ENCODE assay signal across 8 cellular contexts in the genomic region with DNA sequence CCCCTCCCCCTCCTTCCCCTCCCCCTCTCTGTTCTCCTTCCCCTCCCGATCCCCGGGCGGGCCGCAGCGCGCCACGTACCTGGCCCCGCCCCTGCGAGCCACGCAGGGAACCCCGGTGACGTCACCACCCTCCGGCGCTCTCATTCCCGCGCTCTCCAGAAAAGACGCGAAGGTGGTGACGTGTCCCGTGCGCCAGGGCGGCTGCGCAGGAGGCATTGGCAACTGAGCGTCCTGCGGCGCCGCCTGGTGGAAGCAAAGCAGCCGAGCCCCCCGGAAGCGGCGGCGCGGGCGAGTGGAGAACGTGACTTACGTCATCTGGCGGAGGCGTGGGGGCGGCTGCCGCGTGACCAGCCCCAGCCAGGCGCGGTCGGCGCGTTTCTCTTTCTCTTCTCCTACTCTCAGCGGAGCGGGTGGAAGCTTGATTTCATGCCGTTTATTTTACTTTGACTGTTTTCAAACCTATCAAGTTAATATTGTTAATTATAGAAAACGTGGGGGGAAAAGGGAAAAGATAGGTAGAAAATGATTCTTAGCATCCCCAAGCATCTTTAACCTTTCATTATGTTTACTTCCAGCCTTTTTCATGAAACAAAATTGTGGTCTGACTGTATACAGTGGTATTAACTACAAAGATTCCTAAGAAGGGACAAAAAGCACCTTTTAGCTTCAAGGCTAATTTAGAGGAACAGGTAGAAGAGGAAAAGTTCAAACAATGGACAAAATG. TPM values are rescaled to one million over a fixed set of nuclear protein-coding genes. Genes with fewer than 3 reads are reported as not detected.
A peak's percentile ranks its signal among the peaks of the same experiment; 100 is the strongest.
DNase-seq lines count a peak whose midpoint lies in the region; ATAC-seq and TF ChIP-seq lines count a peak whose summit lies in the region.

No MANE protein-coding gene starts in this region.

- ATAC-seq in HG02571 (IDR thresholded peaks at IDR 0.05; ENCODE audit: unreplicated experiment): peak; percentile 65

- peak overlapping the region; percentile 100 for H3K27ac ChIP-seq in temporal lobe (ENCODE audit: low read depth, low read length)

- DNase-seq in GM10266 (ENCODE audit: extremely low spot score) (peak; percentile 98), NAMALWA (ENCODE audit: low spot score) (peak; percentile 99), SK-MEL-5 (ENCODE audit: low read depth, low spot score) (peak; percentile 100), germinal center (ENCODE audit: low spot score) (peak; percentile 96), occipital lobe (lab: John Stamatoyannopoulos, UW) (peak; percentile 92)
- DNase-seq in activated naive CD4-positive, alpha-beta T cell treated with anti-CD3 and anti-CD28 coated beads, Interleukin-2, amount 10 ng/mL, durations not matched to agents 7 days and 5 days: peak; percentile 99

- H3K27ac Mint-ChIP-seq in activated naive CD4-positive, alpha-beta T cell treated with anti-CD3 and anti-CD28 coated beads, Interleukin-2, amount 10 ng/mL, durations not matched to agents 7 days and 5 days: peak overlapping the region; percentile 98

- peak overlapping the region; percentile 81 for H3K4me3 Mint-ChIP-seq in activated naive CD4-positive, alpha-beta T cell treated with anti-CD3 and anti-CD28 coated beads, Interleukin-2, amount 10 ng/mL, durations not matched to agents 7 days and 5 days

- in situ Hi-C loops in SK-MEL-5 (cut with HindIII; ENCODE audit: low pct_unique_long_range_greater_than_20kb, low sequenced_read_pairs): no loop called here

- no peaks in the 10 kb centered on the region for H3K9me3 Mint-ChIP-seq in activated naive CD4-positive, alpha-beta T cell treated with anti-CD3 and anti-CD28 coated beads, Interleukin-2, amount 10 ng/mL, durations not matched to agents 7 days and 5 days

- peaks cover 81% of the 10 kb centered on the region for H3K4me1 Mint-ChIP-seq in activated naive CD4-positive, alpha-beta T cell treated with anti-CD3 and anti-CD28 coated beads, Interleukin-2, amount 10 ng/mL, durations not matched to agents 7 days and 5 days

- H3K36me3 Mint-ChIP-seq in activated naive CD4-positive, alpha-beta T cell treated with anti-CD3 and anti-CD28 coated beads, Interleukin-2, amount 10 ng/mL, durations not matched to agents 7 days and 5 days: peaks cover 5% of the 10 kb centered on the region

- H3K27me3 Mint-ChIP-seq in activated naive CD4-positive, alpha-beta T cell treated with anti-CD3 and anti-CD28 coated beads, Interleukin-2, amount 10 ng/mL, durations not matched to agents 7 days and 5 days: no peaks in the 10 kb centered on the region

- TF ChIP-seq CTCF in GM10266 (IDR thresholded peaks at IDR 0.05; ENCODE audit: control insufficient read depth, insufficient read depth, low read depth, missing control alignments): peak; percentile 99

- CTCF ChIA-PET in activated naive CD4-positive, alpha-beta T cell treated with anti-CD3 and anti-CD28 coated beads, Interleukin-2, amount 10 ng/mL, durations not matched to agents 7 days and 5 days (lab: Charles Lee): interaction anchor here (0.8 to 5.9 kb wide), 14 partner anchors 10 to 418 kb away, joined by 3 to 74 read pairs (median 4); a partner anchor contains a TSS

RNA-seq across cellular contexts. Expression of a gene that starts 48.1 kb away (rescaled TPM):
- total RNA-seq in SK-MEL-5 (2014; rRNA removed; shearing (Covaris generic)): 24.3 and 27.3 TPM in 2 replicates
- 21.6 and 22.1 TPM in 2 replicates for polyA plus RNA-seq in SK-MEL-5 (2015; cell fraction: cytosol; rRNA removed)
- 30.4 and 39.8 TPM in 2 replicates for polyA plus RNA-seq in SK-MEL-5 (2015; cell fraction: nucleus; rRNA removed)
- total RNA-seq in occipital lobe (32.0 TPM), temporal lobe (14.5 TPM)

RNA-seq across cellular contexts. Expression of a gene that starts 55.5 kb away (rescaled TPM):
- total RNA-seq in SK-MEL-5 (2014; rRNA removed; shearing (Covaris generic)): 37.9 and 43.9 TPM in 2 replicates
- 414 and 471 TPM in 2 replicates for polyA plus RNA-seq in SK-MEL-5 (2015; cell fraction: cytosol; rRNA removed)
- 119 and 124 TPM in 2 replicates for polyA plus RNA-seq in SK-MEL-5 (2015; cell fraction: nucleus; rRNA removed)
- total RNA-seq in occipital lobe: 22.0 TPM
- total RNA-seq in temporal lobe: 36.6 TPM

Comparison
In these comparisons a context has a peak if more than half of its experiments do, and no peak if none do; other contexts are left out.
1. Peak in every context shown above with its lines: DNase-seq, ATAC-seq and H3K27ac ChIP-seq.